ENCODE assay signal across 1 cellular context in genomic region chr10:46022978-46023702, GRCh38.
TF ChIP-seq lines count a peak whose summit lies in the region.

No MANE protein-coding gene starts in this region.

TF ChIP-seq in HepG2, 621 proteins besides CTCF, POLR2A, EP300 and RAD21 (continued from another document and continues in another):
- TF ChIP-seq ZNF318 (CRISPR knock-in tag; IDR thresholded peaks at IDR 0.05) = no peak
- no peak for TF ChIP-seq ZNF552 (CRISPR knock-in tag; IDR thresholded peaks at IDR 0.05; ENCODE audit: borderline replicate concordance)
- TF ChIP-seq ZNF879 (CRISPR knock-in tag; IDR thresholded peaks at IDR 0.05) = 0 out of 2 replicates have a peak, but pooled peaks have one; percentile 64
- TF ChIP-seq ZZZ3 (CRISPR knock-in tag; IDR thresholded peaks at IDR 0.05; ENCODE audit: borderline replicate concordance) = no peak
- TF ChIP-seq SIN3B (IDR thresholded peaks at IDR 0.05; ENCODE audit: low read length) = no peak
- no peak; the same call in 1 of the 2 replicates for TF ChIP-seq ZSCAN9 (CRISPR knock-in tag; IDR thresholded peaks at IDR 0.05; ENCODE audit: borderline replicate concordance)
- no peak for TF ChIP-seq CSRNP2 (CRISPR knock-in tag; conservative IDR thresholded peaks at IDR 0.05; ENCODE audit: low read depth)
- TF ChIP-seq NR3C1 (CRISPR knock-in tag; IDR thresholded peaks at IDR 0.05) = no peak
- peak; percentile 91; the same call in 1 of the 2 replicates for TF ChIP-seq MLLT10 (CRISPR knock-in tag; IDR thresholded peaks at IDR 0.05)
- no peak for TF ChIP-seq ARID2 (CRISPR knock-in tag; IDR thresholded peaks at IDR 0.05; ENCODE audit: borderline replicate concordance)
- peak; percentile 91 for TF ChIP-seq AFF4 (CRISPR knock-in tag; IDR thresholded peaks at IDR 0.05)
- TF ChIP-seq LBX2 (CRISPR knock-in tag; IDR thresholded peaks at IDR 0.05; ENCODE audit: borderline replicate concordance) = 0 out of 2 replicates have a peak, but pooled peaks have one; percentile 58
- TF ChIP-seq MEF2D (CRISPR knock-in tag; IDR thresholded peaks at IDR 0.05) = peak; percentile 90
- TF ChIP-seq DDIT3 (CRISPR knock-in tag; IDR thresholded peaks at IDR 0.05) = no peak
- peak; percentile 68; the same call in 1 of the 2 replicates for TF ChIP-seq ZSCAN12 (CRISPR knock-in tag; IDR thresholded peaks at IDR 0.05)
- TF ChIP-seq ZNF766 (CRISPR knock-in tag; IDR thresholded peaks at IDR 0.05; ENCODE audit: borderline replicate concordance) = peak; percentile 81
- TF ChIP-seq YEATS2 (CRISPR knock-in tag; IDR thresholded peaks at IDR 0.05; ENCODE audit: borderline replicate concordance) = peak; percentile 73
- TF ChIP-seq KAT7 (CRISPR knock-in tag; IDR thresholded peaks at IDR 0.05; ENCODE audit: borderline replicate concordance) = peak; percentile 92
- peak; percentile 78 for TF ChIP-seq GATA4 (IDR thresholded peaks at IDR 0.05; ENCODE audit: borderline replicate concordance, low read depth)
- no peak for TF ChIP-seq PCBP2 (optimal IDR thresholded peaks at IDR 0.05; ENCODE audit: low read depth, low read length, poor library complexity, severe bottlenecking)
- peak; percentile 80; the same call in 1 of the 2 replicates for TF ChIP-seq HNRNPL (IDR thresholded peaks at IDR 0.05; ENCODE audit: low read depth, low read length)
- no peak for TF ChIP-seq GTF3A (CRISPR knock-in tag; conservative IDR thresholded peaks at IDR 0.05)
- no peak for TF ChIP-seq ZBTB1 (CRISPR knock-in tag; IDR thresholded peaks at IDR 0.05; ENCODE audit: borderline replicate concordance)
- TF ChIP-seq TOE1 (CRISPR knock-in tag; IDR thresholded peaks at IDR 0.05) = no peak
- peak; percentile 91; the same call in 1 of the 2 replicates for TF ChIP-seq ZNF724P (CRISPR knock-in tag; IDR thresholded peaks at IDR 0.05; ENCODE audit: borderline replicate concordance)
- TF ChIP-seq ZNF496 (CRISPR knock-in tag; IDR thresholded peaks at IDR 0.05; ENCODE audit: insufficient replicate concordance) = no peak
- peak; percentile 80; the same call in 1 of the 2 replicates for TF ChIP-seq TRAFD1 (CRISPR knock-in tag; IDR thresholded peaks at IDR 0.05; ENCODE audit: borderline replicate concordance)
- TF ChIP-seq ZNF629 (CRISPR knock-in tag; conservative IDR thresholded peaks at IDR 0.05) = peak; percentile 36; the same call in 1 of the 2 replicates
- no peak for TF ChIP-seq RBM39 (IDR thresholded peaks at IDR 0.05; ENCODE audit: low read depth, low read length, poor library complexity, severe bottlenecking)
- no peak for TF ChIP-seq GLMP (CRISPR knock-in tag; IDR thresholded peaks at IDR 0.05; ENCODE audit: borderline replicate concordance)
- TF ChIP-seq CERS6 (CRISPR knock-in tag; IDR thresholded peaks at IDR 0.05) = no peak
- 0 out of 2 replicates have a peak, but pooled peaks have one; percentile 29 for TF ChIP-seq ZBTB21 (CRISPR knock-in tag; IDR thresholded peaks at IDR 0.05)
- TF ChIP-seq TERF1 (CRISPR knock-in tag; IDR thresholded peaks at IDR 0.05) = no peak
- TF ChIP-seq PHF21A (CRISPR knock-in tag; IDR thresholded peaks at IDR 0.05) = peak; percentile 67; the same call in 1 of the 2 replicates
- 0 out of 2 replicates have a peak, but pooled peaks have one; percentile 23 for TF ChIP-seq THAP8 (CRISPR knock-in tag; IDR thresholded peaks at IDR 0.05; ENCODE audit: borderline replicate concordance)
- TF ChIP-seq ZNF446 (CRISPR knock-in tag; IDR thresholded peaks at IDR 0.05) = no peak; the same call in 1 of the 2 replicates
- TF ChIP-seq KDM5B (CRISPR knock-in tag; IDR thresholded peaks at IDR 0.05; ENCODE audit: borderline replicate concordance) = peak; percentile 74; the same call in 1 of the 2 replicates
- TF ChIP-seq LCORL (IDR thresholded peaks at IDR 0.05) = no peak
- peak; percentile 90 for TF ChIP-seq LCORL (CRISPR knock-in tag; IDR thresholded peaks at IDR 0.05)
